In the genomic region with DNA sequence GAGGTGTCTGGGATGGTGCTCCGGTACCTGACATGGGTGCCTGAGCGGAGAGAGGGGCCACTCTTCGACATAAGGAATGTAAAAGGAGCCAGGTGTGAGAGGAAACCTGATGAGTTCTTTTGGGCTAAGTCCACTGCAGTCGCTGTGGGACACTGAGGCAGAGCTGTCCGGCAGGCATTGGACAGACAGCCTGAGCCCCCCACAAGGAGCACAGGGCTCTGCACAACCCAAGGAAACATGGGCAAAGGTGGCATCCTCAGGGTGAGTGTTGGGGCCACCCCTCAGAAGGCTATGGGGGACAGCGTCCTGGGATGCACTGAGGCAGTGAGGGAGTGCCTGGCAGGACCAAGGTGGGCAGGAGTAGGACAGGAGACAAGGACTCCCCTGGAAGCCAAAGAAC, we compare ENCODE assay signal across 18 cellular contexts. TPM values are rescaled to one million over a fixed set of nuclear protein-coding genes. Genes with fewer than 3 reads are reported as not detected.
"Had no signal": no experiment of that assay in that cellular context is flagged by ENCODE, and none has a peak within 500 bp of the region (broad histone marks: within the 10 kb centered on the region; RNA-seq: fewer than 3 reads in every experiment).

No MANE protein-coding gene starts in this region.

- H3K27me3 ChIP-seq: adrenal gland, cardiac muscle cell, esophagus squamous epithelium had no signal

- H3K36me3 Mint-ChIP-seq: immature natural killer cell, memory B cell, T-cell had no signal

- ATAC-seq: activated CD8-positive, alpha-beta T cell treated with anti-CD3 and anti-CD28 coated beads for 36 hours; naive thymus-derived CD8-positive, alpha-beta T cell; stimulated activated naive CD8-positive, alpha-beta T cell treated with anti-CD3 and anti-CD28 coated beads, Interleukin-15, Interleukin-2, amounts not matched to agents 100 U/mL and 50 U/mL, for 24 hours; T-cell had no signal

- H3K4me3 Mint-ChIP-seq: activated B cell treated with CpG ODN at 0.5 μM for 24 hours; activated CD4-positive, alpha-beta T cell treated with anti-CD3 and anti-CD28 coated beads, Interleukin-2, amount 10 ng/mL, durations not matched to agents 24 days and 14 days; activated CD8-positive, alpha-beta T cell treated with anti-CD3 and anti-CD28 coated beads for 36 hours; activated T-cell treated with anti-CD3 and anti-CD28 coated beads, Interleukin-2, amount 50 U/mL, for 24 hours; immature natural killer cell; memory B cell; naive thymus-derived CD8-positive, alpha-beta T cell; T-cell had no signal

- H3K27ac Mint-ChIP-seq: activated B cell treated with CpG ODN at 0.5 μM for 24 hours; activated CD4-positive, alpha-beta T cell treated with anti-CD3 and anti-CD28 coated beads, Interleukin-2, amount 10 ng/mL, durations not matched to agents 24 days and 14 days; activated CD8-positive, alpha-beta T cell treated with anti-CD3 and anti-CD28 coated beads for 36 hours; activated T-cell treated with anti-CD3 and anti-CD28 coated beads, Interleukin-2, amount 50 U/mL, for 24 hours; immature natural killer cell; memory B cell; naive thymus-derived CD8-positive, alpha-beta T cell; T-cell had no signal

- H3K27ac ChIP-seq: esophagus squamous epithelium had no signal

- H3K36me3 ChIP-seq: cardiac muscle cell had no signal

- H3K4me3 ChIP-seq: adrenal gland, cardiac muscle cell, esophagus squamous epithelium had no signal

- H3K9me3 Mint-ChIP-seq: activated B cell treated with CpG ODN at 0.5 μM for 24 hours; activated CD4-positive, alpha-beta T cell treated with anti-CD3 and anti-CD28 coated beads, Interleukin-2, amount 10 ng/mL, durations not matched to agents 24 days and 14 days; activated CD8-positive, alpha-beta T cell treated with anti-CD3 and anti-CD28 coated beads for 36 hours; activated T-cell treated with anti-CD3 and anti-CD28 coated beads, Interleukin-2, amount 50 U/mL, for 24 hours; immature natural killer cell; memory B cell; naive thymus-derived CD8-positive, alpha-beta T cell; T-cell had no signal

- H3K9me3 ChIP-seq: adrenal gland, esophagus squamous epithelium, SK-N-SH had no signal

- DNase-seq: activated B cell treated with CpG ODN at 0.5 μM for 24 hours; activated CD4-positive, alpha-beta T cell treated with anti-CD3 and anti-CD28 coated beads, Interleukin-2, amount 10 ng/mL, durations not matched to agents 24 days and 14 days; activated CD8-positive, alpha-beta T cell treated with anti-CD3 and anti-CD28 coated beads for 36 hours; activated naive CD4-positive, alpha-beta T cell treated with anti-CD3 and anti-CD28 coated beads, Interleukin-2, amount 50 U/mL, for 16 hours; activated T-cell treated with anti-CD3 and anti-CD28 coated beads, Interleukin-2, amount 50 U/mL, for 24 hours; effector CD8-positive, alpha-beta T cell; esophagus squamous epithelium; immature natural killer cell; naive thymus-derived CD8-positive, alpha-beta T cell; retina; SK-N-SH; stimulated activated CD4-positive, alpha-beta T cell treated with anti-CD3 and anti-CD28 coated beads, Interleukin-2, amount 100 ng/mL, for 24 hours; stimulated activated naive CD8-positive, alpha-beta T cell treated with anti-CD3 and anti-CD28 coated beads, Interleukin-15, Interleukin-2, amounts not matched to agents 100 U/mL and 50 U/mL, for 24 hours; T-cell; trophoblast cell had no signal

- H3K4me1 Mint-ChIP-seq: activated B cell treated with CpG ODN at 0.5 μM for 24 hours, immature natural killer cell, memory B cell, T-cell had no signal

RNA-seq across cellular contexts. Expression of gene EMID1, which starts 57.7 kb away (rescaled TPM):
- total RNA-seq: activated B cell treated with CpG ODN at 0.5 μM for 24 hours; activated CD4-positive, alpha-beta T cell treated with anti-CD3 and anti-CD28 coated beads, Interleukin-2, amount 10 ng/mL, durations not matched to agents 24 days and 14 days; naive thymus-derived CD8-positive, alpha-beta T cell had no signal
- polyA plus RNA-seq: naive thymus-derived CD8-positive, alpha-beta T cell had no signal
